In genomic region chr11:65947133-65947532, GRCh38 we compare ENCODE assay signal across 19 cellular contexts. TPM values are rescaled to one million over a fixed set of nuclear protein-coding genes. Genes with fewer than 3 reads are reported as not detected.
"Had no signal": no experiment of that assay in that cellular context is flagged by ENCODE, and none has a peak within 500 bp of the region (broad histone marks: within the 10 kb centered on the region; RNA-seq: fewer than 3 reads in every experiment).

No MANE protein-coding gene starts in this region.

- H3K27me3 ChIP-seq: transverse colon had no signal

- H3K9me3 ChIP-seq: breast epithelium, heart left ventricle, prostate gland, transverse colon had no signal

- ATAC-seq: activated T-helper 17 cell treated with anti-CD3 and anti-CD28 coated beads, Interleukin-2, amount 50 U/mL, for 72 hours; left ventricle myocardium superior; right cardiac atrium had no signal

- DNase-seq: activated CD4-positive, alpha-beta T cell treated with anti-CD3 and anti-CD28 coated beads, Interleukin-2, amount 10 ng/mL, durations not matched to agents 7 days and 5 days; activated naive CD4-positive, alpha-beta T cell treated with Interleukin-2 at 50 U/mL for 16 hours; activated T-cell treated with anti-CD3 and anti-CD28 coated beads for 4 hours; aorta; cerebellar nuclear complex; effector memory CD4-positive, alpha-beta T cell; heart left ventricle; left ventricle myocardium superior; right cardiac atrium; stimulated activated CD4-positive, alpha-beta T cell treated with anti-CD3 and anti-CD28 coated beads, Interleukin-4, amount 100 ng/mL, for 4 hours; stimulated activated CD8-positive, alpha-beta memory T cell treated with anti-CD3 and anti-CD28 coated beads, Interleukin-4, amount 100 ng/mL, for 48 hours; stimulated activated naive CD4-positive, alpha-beta T cell treated with Interleukin-2 at 50 U/mL for 16 hours; transverse colon had no signal

- H3K36me3 ChIP-seq: breast epithelium, heart left ventricle, prostate gland, transverse colon had no signal

- H3K4me2 ChIP-seq: smooth muscle cell had no signal

- H3K4me1 ChIP-seq: breast epithelium, prostate gland, transverse colon had no signal

- H3K27ac ChIP-seq: breast epithelium, heart left ventricle, prostate gland, transverse colon had no signal

- FAIRE-seq: frontal cortex, keratinocyte had no signal

- H3K4me3 ChIP-seq: breast epithelium, heart left ventricle, prostate gland, smooth muscle cell, transverse colon had no signal

RNA-seq across cellular contexts. Expression of gene TSGA10IP, which starts 1.9 kb away (rescaled TPM):
- total RNA-seq: activated CD4-positive, alpha-beta T cell treated with anti-CD3 and anti-CD28 coated beads, Interleukin-2, amount 10 ng/mL, durations not matched to agents 7 days and 5 days; activated T-helper 17 cell treated with anti-CD3 and anti-CD28 coated beads, Interleukin-2, amount 50 U/mL, for 72 hours; aorta; breast epithelium; frontal cortex; left ventricle myocardium superior; right cardiac atrium; transverse colon had no signal
- polyA plus RNA-seq: aorta, heart left ventricle, keratinocyte, right cardiac atrium had no signal

RNA-seq across cellular contexts. Expression of gene FOSL1, which starts 46.9 kb away (rescaled TPM):
- total RNA-seq: frontal cortex had no signal
